1 cellular context compared by ENCODE assay signal in the genomic region with DNA sequence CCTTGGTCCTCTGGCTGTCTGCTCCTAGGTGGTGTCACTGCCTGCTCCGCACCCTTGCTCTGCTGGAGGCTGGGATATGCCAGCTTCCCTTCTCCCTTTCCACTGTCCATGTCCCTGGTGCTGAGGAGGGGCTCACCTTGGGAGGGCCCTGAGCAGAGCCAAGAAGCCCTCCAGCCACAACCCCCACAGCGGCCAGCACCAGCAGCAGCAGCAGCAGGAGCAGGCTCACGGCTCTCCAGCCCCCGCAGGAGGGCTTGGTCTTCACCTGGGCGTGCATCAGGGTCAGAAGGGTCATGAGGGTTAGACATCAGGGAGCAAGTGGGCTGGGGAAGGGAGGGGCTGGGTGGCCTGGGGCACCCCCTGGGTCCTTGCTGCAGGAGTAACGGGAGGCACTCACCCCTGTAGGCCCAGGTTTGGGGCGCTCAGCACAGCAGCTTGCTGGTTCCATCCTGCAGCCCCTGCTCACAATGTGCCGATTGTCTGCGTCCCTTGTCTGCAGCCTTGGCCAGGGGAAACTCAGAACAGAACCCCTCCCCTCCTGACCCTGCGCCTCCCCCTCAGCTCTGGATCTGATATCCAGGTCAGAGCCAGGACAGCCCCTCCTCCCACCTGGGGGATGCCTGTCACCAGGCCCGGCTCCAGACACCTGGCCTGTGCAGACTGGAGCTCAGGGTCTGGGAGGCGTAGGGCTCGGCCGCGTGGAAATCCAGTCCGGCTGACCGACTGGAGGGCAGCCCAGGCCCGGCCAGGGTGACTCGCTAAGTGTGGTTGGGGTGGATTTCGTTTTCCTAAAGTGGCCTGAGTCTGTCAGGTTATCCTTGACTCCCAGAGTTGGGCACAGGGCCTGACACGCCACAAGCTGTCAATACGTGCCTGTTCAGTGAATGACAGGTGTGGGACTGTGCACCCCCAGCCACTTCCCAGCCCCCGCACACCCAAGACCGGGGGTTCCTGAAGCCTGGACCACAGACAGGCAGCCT.
TF ChIP-seq lines count a peak whose summit lies in the region.

Gene BRICD5 (minus strand): TSS at position 478 of the 980 bp plus-strand sequence. CDS start 30 bp downstream, at position 448.

TF ChIP-seq in HepG2, 621 proteins besides CTCF, POLR2A, EP300 and RAD21 (continued from another document and continues in another):
- no peak for TF ChIP-seq NR2F6 (IDR thresholded peaks at IDR 0.05)
- TF ChIP-seq NR2F6 (CRISPR knock-in tag; IDR thresholded peaks at IDR 0.05), result peak; percentile 58
- TF ChIP-seq PHF8 (CRISPR knock-in tag; IDR thresholded peaks at IDR 0.05), result 0 out of 2 replicates have a peak, but pooled peaks have one; percentile 26
- no peak for TF ChIP-seq ZMYM4 (CRISPR knock-in tag; IDR thresholded peaks at IDR 0.05)
- TF ChIP-seq RCOR2 (CRISPR knock-in tag; IDR thresholded peaks at IDR 0.05), result no peak
- no peak for TF ChIP-seq ZNF607 (CRISPR knock-in tag; IDR thresholded peaks at IDR 0.05; ENCODE audit: borderline replicate concordance)
- TF ChIP-seq ZNF431 (CRISPR knock-in tag; IDR thresholded peaks at IDR 0.05; ENCODE audit: borderline replicate concordance, low read depth), result no peak
- TF ChIP-seq NR0B2 (CRISPR knock-in tag; IDR thresholded peaks at IDR 0.05), result peak; percentile 58; the same call in 1 of the 2 replicates
- TF ChIP-seq ZNF382 (CRISPR knock-in tag; IDR thresholded peaks at IDR 0.05; ENCODE audit: borderline replicate concordance), result no peak
- no peak for TF ChIP-seq GTF3A (CRISPR knock-in tag; conservative IDR thresholded peaks at IDR 0.05)
- no peak for TF ChIP-seq E2F2 (CRISPR knock-in tag; IDR thresholded peaks at IDR 0.05; ENCODE audit: borderline replicate concordance)
- 0 out of 2 replicates have a peak, but pooled peaks have one; percentile 29 for TF ChIP-seq ZSCAN25 (CRISPR knock-in tag; IDR thresholded peaks at IDR 0.05)
- peak; percentile 17; the same call in 1 of the 2 replicates for TF ChIP-seq NCOA2 (CRISPR knock-in tag; IDR thresholded peaks at IDR 0.05)
- TF ChIP-seq HMG20B (CRISPR knock-in tag; conservative IDR thresholded peaks at IDR 0.05), result no peak
- TF ChIP-seq ZNF792 (CRISPR knock-in tag; IDR thresholded peaks at IDR 0.05), result no peak
- TF ChIP-seq ZNF292 (CRISPR knock-in tag; IDR thresholded peaks at IDR 0.05; ENCODE audit: borderline replicate concordance, low read depth), result peak; percentile 22; the same call in 1 of the 2 replicates
- TF ChIP-seq NR2C2 (CRISPR knock-in tag; IDR thresholded peaks at IDR 0.05; ENCODE audit: borderline replicate concordance), result peak; percentile 58
- TF ChIP-seq, protein P1, sequence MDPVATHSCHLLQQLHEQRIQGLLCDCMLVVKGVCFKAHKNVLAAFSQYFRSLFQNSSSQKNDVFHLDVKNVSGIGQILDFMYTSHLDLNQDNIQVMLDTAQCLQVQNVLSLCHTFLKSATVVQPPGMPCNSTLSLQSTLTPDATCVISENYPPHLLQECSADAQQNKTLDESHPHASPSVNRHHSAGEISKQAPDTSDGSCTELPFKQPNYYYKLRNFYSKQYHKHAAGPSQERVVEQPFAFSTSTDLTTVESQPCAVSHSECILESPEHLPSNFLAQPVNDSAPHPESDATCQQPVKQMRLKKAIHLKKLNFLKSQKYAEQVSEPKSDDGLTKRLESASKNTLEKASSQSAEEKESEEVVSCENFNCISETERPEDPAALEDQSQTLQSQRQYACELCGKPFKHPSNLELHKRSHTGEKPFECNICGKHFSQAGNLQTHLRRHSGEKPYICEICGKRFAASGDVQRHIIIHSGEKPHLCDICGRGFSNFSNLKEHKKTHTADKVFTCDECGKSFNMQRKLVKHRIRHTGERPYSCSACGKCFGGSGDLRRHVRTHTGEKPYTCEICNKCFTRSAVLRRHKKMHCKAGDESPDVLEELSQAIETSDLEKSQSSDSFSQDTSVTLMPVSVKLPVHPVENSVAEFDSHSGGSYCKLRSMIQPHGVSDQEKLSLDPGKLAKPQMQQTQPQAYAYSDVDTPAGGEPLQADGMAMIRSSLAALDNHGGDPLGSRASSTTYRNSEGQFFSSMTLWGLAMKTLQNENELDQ (CRISPR knock-in tag; IDR thresholded peaks at IDR 0.05; ENCODE audit: borderline replicate concordance), result no peak
- no peak for TF ChIP-seq ZEB1 (IDR thresholded peaks at IDR 0.05; ENCODE audit: insufficient replicate concordance, low read depth)
- no peak for TF ChIP-seq ETV6 (CRISPR knock-in tag; conservative IDR thresholded peaks at IDR 0.05)
- TF ChIP-seq IKZF5 (CRISPR knock-in tag; IDR thresholded peaks at IDR 0.05), result no peak
- TF ChIP-seq FOXK1 (CRISPR knock-in tag; IDR thresholded peaks at IDR 0.05; ENCODE audit: borderline replicate concordance, low read depth), result no peak
- peak; percentile 67; the same call in 1 of the 2 replicates for TF ChIP-seq ZSCAN21 (CRISPR knock-in tag; IDR thresholded peaks at IDR 0.05; ENCODE audit: borderline replicate concordance)
- no peak for TF ChIP-seq KLF15 (CRISPR knock-in tag; IDR thresholded peaks at IDR 0.05; ENCODE audit: borderline replicate concordance)
- TF ChIP-seq, protein P2, sequence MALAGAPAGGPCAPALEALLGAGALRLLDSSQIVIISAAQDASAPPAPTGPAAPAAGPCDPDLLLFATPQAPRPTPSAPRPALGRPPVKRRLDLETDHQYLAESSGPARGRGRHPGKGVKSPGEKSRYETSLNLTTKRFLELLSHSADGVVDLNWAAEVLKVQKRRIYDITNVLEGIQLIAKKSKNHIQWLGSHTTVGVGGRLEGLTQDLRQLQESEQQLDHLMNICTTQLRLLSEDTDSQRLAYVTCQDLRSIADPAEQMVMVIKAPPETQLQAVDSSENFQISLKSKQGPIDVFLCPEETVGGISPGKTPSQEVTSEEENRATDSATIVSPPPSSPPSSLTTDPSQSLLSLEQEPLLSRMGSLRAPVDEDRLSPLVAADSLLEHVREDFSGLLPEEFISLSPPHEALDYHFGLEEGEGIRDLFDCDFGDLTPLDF (CRISPR knock-in tag; IDR thresholded peaks at IDR 0.05), result no peak
- TF ChIP-seq PATZ1 (CRISPR knock-in tag; IDR thresholded peaks at IDR 0.05), result peak; percentile 87
- TF ChIP-seq ZNF879 (CRISPR knock-in tag; IDR thresholded peaks at IDR 0.05), result no peak
- peak; percentile 39 for TF ChIP-seq RARA (CRISPR knock-in tag; IDR thresholded peaks at IDR 0.05)
- TF ChIP-seq ZC3H13 (CRISPR knock-in tag; IDR thresholded peaks at IDR 0.05), result peak; percentile 94
- no peak for TF ChIP-seq MAFK (conservative IDR thresholded peaks at IDR 0.05 in 1 of 2, IDR thresholded peaks at IDR 0.05 in 1 of 2; ENCODE audit: low read length in 2 of 2)
- TF ChIP-seq, protein P3, sequence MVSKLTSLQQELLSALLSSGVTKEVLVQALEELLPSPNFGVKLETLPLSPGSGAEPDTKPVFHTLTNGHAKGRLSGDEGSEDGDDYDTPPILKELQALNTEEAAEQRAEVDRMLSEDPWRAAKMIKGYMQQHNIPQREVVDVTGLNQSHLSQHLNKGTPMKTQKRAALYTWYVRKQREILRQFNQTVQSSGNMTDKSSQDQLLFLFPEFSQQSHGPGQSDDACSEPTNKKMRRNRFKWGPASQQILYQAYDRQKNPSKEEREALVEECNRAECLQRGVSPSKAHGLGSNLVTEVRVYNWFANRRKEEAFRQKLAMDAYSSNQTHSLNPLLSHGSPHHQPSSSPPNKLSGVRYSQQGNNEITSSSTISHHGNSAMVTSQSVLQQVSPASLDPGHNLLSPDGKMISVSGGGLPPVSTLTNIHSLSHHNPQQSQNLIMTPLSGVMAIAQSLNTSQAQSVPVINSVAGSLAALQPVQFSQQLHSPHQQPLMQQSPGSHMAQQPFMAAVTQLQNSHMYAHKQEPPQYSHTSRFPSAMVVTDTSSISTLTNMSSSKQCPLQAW (CRISPR knock-in tag; IDR thresholded peaks at IDR 0.05), result 0 out of 2 replicates have a peak, but pooled peaks have one; percentile 17
- TF ChIP-seq ZNF530 (CRISPR knock-in tag; IDR thresholded peaks at IDR 0.05; ENCODE audit: low read depth), result no peak
- TF ChIP-seq, protein P4, sequence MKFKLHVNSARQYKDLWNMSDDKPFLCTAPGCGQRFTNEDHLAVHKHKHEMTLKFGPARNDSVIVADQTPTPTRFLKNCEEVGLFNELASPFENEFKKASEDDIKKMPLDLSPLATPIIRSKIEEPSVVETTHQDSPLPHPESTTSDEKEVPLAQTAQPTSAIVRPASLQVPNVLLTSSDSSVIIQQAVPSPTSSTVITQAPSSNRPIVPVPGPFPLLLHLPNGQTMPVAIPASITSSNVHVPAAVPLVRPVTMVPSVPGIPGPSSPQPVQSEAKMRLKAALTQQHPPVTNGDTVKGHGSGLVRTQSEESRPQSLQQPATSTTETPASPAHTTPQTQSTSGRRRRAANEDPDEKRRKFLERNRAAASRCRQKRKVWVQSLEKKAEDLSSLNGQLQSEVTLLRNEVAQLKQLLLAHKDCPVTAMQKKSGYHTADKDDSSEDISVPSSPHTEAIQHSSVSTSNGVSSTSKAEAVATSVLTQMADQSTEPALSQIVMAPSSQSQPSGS (CRISPR knock-in tag; IDR thresholded peaks at IDR 0.05), result 0 out of 2 replicates have a peak, but pooled peaks have one; percentile 22
- TF ChIP-seq, protein P5, sequence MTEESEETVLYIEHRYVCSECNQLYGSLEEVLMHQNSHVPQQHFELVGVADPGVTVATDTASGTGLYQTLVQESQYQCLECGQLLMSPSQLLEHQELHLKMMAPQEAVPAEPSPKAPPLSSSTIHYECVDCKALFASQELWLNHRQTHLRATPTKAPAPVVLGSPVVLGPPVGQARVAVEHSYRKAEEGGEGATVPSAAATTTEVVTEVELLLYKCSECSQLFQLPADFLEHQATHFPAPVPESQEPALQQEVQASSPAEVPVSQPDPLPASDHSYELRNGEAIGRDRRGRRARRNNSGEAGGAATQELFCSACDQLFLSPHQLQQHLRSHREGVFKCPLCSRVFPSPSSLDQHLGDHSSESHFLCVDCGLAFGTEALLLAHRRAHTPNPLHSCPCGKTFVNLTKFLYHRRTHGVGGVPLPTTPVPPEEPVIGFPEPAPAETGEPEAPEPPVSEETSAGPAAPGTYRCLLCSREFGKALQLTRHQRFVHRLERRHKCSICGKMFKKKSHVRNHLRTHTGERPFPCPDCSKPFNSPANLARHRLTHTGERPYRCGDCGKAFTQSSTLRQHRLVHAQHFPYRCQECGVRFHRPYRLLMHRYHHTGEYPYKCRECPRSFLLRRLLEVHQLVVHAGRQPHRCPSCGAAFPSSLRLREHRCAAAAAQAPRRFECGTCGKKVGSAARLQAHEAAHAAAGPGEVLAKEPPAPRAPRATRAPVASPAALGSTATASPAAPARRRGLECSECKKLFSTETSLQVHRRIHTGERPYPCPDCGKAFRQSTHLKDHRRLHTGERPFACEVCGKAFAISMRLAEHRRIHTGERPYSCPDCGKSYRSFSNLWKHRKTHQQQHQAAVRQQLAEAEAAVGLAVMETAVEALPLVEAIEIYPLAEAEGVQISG (CRISPR knock-in tag; IDR thresholded peaks at IDR 0.05), result peak; percentile 45; the same call in 1 of the 2 replicates
- no peak for TF ChIP-seq SMAD1 (CRISPR knock-in tag; IDR thresholded peaks at IDR 0.05; ENCODE audit: borderline replicate concordance, low read depth)
- peak; percentile 7; the same call in 1 of the 2 replicates for TF ChIP-seq ZFP91 (CRISPR knock-in tag; IDR thresholded peaks at IDR 0.05; ENCODE audit: borderline replicate concordance)
- no peak for TF ChIP-seq ZNF432 (CRISPR knock-in tag; IDR thresholded peaks at IDR 0.05; ENCODE audit: borderline replicate concordance)
- 0 out of 2 replicates have a peak, but pooled peaks have one; percentile 21 for TF ChIP-seq DRAP1 (CRISPR knock-in tag; IDR thresholded peaks at IDR 0.05)
